1 cellular context compared by ENCODE assay signal in the genomic region with DNA sequence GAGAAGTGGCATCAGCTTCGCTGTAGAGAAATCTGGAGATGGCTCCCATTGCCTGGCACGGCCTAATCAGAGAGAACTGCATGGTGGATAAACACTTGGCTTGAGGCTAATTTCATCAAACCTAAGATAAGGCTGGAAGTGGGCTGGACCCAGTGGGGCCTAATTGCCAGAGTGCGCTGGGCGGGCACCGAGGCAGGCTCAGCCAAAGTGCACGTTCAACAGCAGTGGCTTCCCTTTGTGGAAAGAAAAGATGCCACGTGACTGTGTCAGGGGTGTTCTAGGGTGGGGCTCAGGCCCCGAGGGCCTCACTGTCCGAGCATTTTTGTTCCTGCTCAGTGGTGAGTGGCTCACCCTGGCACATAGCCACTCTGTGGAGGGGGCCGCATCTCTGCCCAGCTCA.
TF ChIP-seq lines count a peak whose summit lies in the region.

No MANE protein-coding gene starts in this region.

TF ChIP-seq in SK-N-SH, 30 proteins besides CTCF, POLR2A, EP300 and RAD21 (continued from another document):
- TF ChIP-seq, protein P1, sequence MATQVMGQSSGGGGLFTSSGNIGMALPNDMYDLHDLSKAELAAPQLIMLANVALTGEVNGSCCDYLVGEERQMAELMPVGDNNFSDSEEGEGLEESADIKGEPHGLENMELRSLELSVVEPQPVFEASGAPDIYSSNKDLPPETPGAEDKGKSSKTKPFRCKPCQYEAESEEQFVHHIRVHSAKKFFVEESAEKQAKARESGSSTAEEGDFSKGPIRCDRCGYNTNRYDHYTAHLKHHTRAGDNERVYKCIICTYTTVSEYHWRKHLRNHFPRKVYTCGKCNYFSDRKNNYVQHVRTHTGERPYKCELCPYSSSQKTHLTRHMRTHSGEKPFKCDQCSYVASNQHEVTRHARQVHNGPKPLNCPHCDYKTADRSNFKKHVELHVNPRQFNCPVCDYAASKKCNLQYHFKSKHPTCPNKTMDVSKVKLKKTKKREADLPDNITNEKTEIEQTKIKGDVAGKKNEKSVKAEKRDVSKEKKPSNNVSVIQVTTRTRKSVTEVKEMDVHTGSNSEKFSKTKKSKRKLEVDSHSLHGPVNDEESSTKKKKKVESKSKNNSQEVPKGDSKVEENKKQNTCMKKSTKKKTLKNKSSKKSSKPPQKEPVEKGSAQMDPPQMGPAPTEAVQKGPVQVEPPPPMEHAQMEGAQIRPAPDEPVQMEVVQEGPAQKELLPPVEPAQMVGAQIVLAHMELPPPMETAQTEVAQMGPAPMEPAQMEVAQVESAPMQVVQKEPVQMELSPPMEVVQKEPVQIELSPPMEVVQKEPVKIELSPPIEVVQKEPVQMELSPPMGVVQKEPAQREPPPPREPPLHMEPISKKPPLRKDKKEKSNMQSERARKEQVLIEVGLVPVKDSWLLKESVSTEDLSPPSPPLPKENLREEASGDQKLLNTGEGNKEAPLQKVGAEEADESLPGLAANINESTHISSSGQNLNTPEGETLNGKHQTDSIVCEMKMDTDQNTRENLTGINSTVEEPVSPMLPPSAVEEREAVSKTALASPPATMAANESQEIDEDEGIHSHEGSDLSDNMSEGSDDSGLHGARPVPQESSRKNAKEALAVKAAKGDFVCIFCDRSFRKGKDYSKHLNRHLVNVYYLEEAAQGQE (IDR thresholded peaks at IDR 0.05; ENCODE audit: low read depth, low read length): no peak
- TF ChIP-seq MXI1 (IDR thresholded peaks at IDR 0.05; ENCODE audit: low read depth, low read length) (peak; percentile 77; the same call in 1 of the 2 replicates), YY1 (IDR thresholded peaks at IDR 0.05; ENCODE audit: low read depth) (no peak), TAF1 (IDR thresholded peaks at IDR 0.05; ENCODE audit: borderline replicate concordance, low read depth, low read length) (no peak), RCOR1 (IDR thresholded peaks at IDR 0.05; ENCODE audit: low read length) (peak; percentile 70), FOXJ3 (CRISPR knock-in tag; IDR thresholded peaks at IDR 0.05) (peak; percentile 15; the same call in 1 of the 2 replicates), CHD2 (IDR thresholded peaks at IDR 0.05; ENCODE audit: low read length, partially characterized antibody) (peak; percentile 34), ELF1 (IDR thresholded peaks at IDR 0.05) (no peak), GATA2 (CRISPR knock-in tag; IDR thresholded peaks at IDR 0.05) (peak; percentile 94), FOSL2 (IDR thresholded peaks at IDR 0.05; ENCODE audit: borderline replicate concordance, low read depth) (no peak), SIN3A (IDR thresholded peaks at IDR 0.05; ENCODE audit: borderline replicate concordance, low read depth, low read length) (no peak), SMC3 (IDR thresholded peaks at IDR 0.05; ENCODE audit: low read depth, low read length) (peak; percentile 6; the same call in 1 of the 2 replicates), RXRA (IDR thresholded peaks at IDR 0.05; ENCODE audit: borderline replicate concordance, low read depth) (no peak), RFX5 (IDR thresholded peaks at IDR 0.05; ENCODE audit: low read length) (no peak), FOXM1 (IDR thresholded peaks at IDR 0.05; ENCODE audit: low read depth) (no peak)
- TF ChIP-seq, protein P2, sequence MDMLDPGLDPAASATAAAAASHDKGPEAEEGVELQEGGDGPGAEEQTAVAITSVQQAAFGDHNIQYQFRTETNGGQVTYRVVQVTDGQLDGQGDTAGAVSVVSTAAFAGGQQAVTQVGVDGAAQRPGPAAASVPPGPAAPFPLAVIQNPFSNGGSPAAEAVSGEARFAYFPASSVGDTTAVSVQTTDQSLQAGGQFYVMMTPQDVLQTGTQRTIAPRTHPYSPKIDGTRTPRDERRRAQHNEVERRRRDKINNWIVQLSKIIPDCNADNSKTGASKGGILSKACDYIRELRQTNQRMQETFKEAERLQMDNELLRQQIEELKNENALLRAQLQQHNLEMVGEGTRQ (IDR thresholded peaks at IDR 0.05; ENCODE audit: borderline replicate concordance, low read depth, low read length): no peak; the same call in 1 of the 2 replicates
- TF ChIP-seq, protein P3, sequence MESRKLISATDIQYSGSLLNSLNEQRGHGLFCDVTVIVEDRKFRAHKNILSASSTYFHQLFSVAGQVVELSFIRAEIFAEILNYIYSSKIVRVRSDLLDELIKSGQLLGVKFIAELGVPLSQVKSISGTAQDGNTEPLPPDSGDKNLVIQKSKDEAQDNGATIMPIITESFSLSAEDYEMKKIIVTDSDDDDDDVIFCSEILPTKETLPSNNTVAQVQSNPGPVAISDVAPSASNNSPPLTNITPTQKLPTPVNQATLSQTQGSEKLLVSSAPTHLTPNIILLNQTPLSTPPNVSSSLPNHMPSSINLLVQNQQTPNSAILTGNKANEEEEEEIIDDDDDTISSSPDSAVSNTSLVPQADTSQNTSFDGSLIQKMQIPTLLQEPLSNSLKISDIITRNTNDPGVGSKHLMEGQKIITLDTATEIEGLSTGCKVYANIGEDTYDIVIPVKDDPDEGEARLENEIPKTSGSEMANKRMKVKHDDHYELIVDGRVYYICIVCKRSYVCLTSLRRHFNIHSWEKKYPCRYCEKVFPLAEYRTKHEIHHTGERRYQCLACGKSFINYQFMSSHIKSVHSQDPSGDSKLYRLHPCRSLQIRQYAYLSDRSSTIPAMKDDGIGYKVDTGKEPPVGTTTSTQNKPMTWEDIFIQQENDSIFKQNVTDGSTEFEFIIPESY (IDR thresholded peaks at IDR 0.05; ENCODE audit: borderline replicate concordance, low read depth): no peak
